In the genomic region with DNA sequence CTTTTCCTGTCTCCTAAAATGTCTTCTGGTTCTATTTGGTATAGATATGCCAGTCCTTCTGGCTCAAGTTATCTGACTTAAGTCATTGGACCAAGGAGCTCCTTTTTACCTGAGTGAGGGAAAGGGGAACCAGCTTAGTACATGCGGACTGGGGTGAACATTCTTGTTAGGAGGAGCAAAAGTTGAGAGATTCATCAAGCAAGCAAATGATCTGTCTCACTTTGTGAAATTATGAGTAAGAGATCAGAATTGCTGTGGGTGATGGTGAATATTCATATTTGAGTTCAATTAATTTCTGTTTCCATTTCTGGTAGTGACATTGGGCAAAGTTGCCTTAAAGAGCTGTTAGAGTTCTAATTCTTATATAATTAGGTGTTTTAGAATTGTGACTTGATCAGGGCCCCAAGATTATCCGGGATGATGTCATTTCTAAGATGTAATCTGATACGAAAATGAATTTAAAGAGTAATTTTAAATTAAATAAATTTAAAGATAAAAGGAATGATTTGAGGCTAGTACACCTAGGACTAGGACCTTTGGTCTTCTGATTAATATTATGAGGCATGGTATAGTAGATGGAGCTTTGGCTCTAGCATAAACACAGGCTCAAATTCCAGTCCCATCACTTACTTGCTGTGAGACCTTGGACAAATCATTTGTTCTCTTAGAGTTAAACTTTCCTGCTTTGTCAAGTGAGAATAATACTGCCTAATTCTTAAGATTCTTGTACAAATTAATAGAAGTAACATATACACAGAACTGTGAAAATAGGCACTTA, we compare ENCODE assay signal across 25 cellular contexts.
DNase-seq lines count a peak whose midpoint lies in the region; ATAC-seq, FAIRE-seq and TF ChIP-seq lines count a peak whose summit lies in the region.
"Had no signal": no experiment of that assay in that cellular context is flagged by ENCODE, and none has a peak within 500 bp of the region (broad histone marks: within the 10 kb centered on the region; RNA-seq: fewer than 3 reads in every experiment).

No MANE protein-coding gene starts in this region.

- H3K27ac Mint-ChIP-seq in activated CD4-positive, alpha-beta T cell treated with anti-CD3 and anti-CD28 coated beads for 36 hours = peak overlapping the region; percentile 70
- peak overlapping the region in 1 of 2 donors; percentile 14 for H3K27ac Mint-ChIP-seq in activated naive CD4-positive, alpha-beta T cell treated with anti-CD3 and anti-CD28 coated beads, Interleukin-2, amount 50 U/mL, for 72 hours
- H3K27ac Mint-ChIP-seq in activated T-helper 1 cell treated with anti-CD3 and anti-CD28 coated beads, Interleukin-12 subunit alpha, Interleukin-12 subunit beta, Interleukin-2, Interleukin-4 antibody, amounts not matched to agents 30 ng/mL and 10 ng/mL and 1 ng/mL, durations not matched to agents 14 hours and 24 hours and 36 hours = peak overlapping the region; percentile 48
- H3K27ac Mint-ChIP-seq in endothelial cell (ENCODE audit: unreplicated experiment) = no peak overlapping the region
- H3K27ac Mint-ChIP-seq: CD8-positive, alpha-beta T cell had no signal

- CTCF ChIA-PET in activated CD4-positive, alpha-beta T cell treated with anti-CD3 and anti-CD28 coated beads for 36 hours (lab: Charles Lee) = interaction anchor here (0.5 to 5.8 kb wide), 6 partner anchors 14 to 273 kb away, joined by 3 to 41 read pairs (median 4); no protein-coding TSS in a partner anchor

- POLR2A ChIA-PET in activated CD4-positive, alpha-beta T cell treated with anti-CD3 and anti-CD28 coated beads for 36 hours (lab: Charles Lee) = no interaction called here

- FAIRE-seq in small intestine (lab: Jason Lieb, UNC) = no peak
- FAIRE-seq: G401.6, GM12892 had no signal

- H3K4me3 ChIP-seq in small intestine (ENCODE audit: low read depth in 1 of 2, low read length in 2 of 2) = no peak overlapping the region
- H3K4me3 ChIP-seq: BLaER1 treated with 17β-estradiol and CSF1 and Interleukin-3, amounts not matched to agents 10 nM and 100 nM; GM23248; Peyer's patch had no signal

- no peaks in the 10 kb centered on the region for H3K27me3 Mint-ChIP-seq in activated CD4-positive, alpha-beta T cell treated with anti-CD3 and anti-CD28 coated beads for 36 hours
- no peaks in the 10 kb centered on the region for H3K27me3 Mint-ChIP-seq in activated T-helper 1 cell treated with anti-CD3 and anti-CD28 coated beads, Interleukin-12 subunit alpha, Interleukin-12 subunit beta, Interleukin-2, Interleukin-4 antibody, amounts not matched to agents 30 ng/mL and 10 ng/mL and 1 ng/mL, durations not matched to agents 14 hours and 24 hours and 36 hours (ENCODE audit: insufficient read depth)
- H3K27me3 Mint-ChIP-seq in endothelial cell (ENCODE audit: unreplicated experiment) = no peaks in the 10 kb centered on the region

- H3K27ac ChIP-seq in small intestine (ENCODE audit: low read depth in 1 of 2, low read length in 1 of 2) = peak overlapping the region in 1 of 2 donors; percentile 11
- H3K27ac ChIP-seq: BLaER1 treated with 17β-estradiol and CSF1 and Interleukin-3, amounts not matched to agents 10 nM and 100 nM; GM23248; HL-60; Peyer's patch had no signal

- ATAC-seq in activated CD4-positive, alpha-beta T cell treated with anti-CD3 and anti-CD28 coated beads for 36 hours = peak; percentile 68
- ATAC-seq in activated naive CD4-positive, alpha-beta T cell treated with anti-CD3 and anti-CD28 coated beads, Interleukin-2, amount 50 U/mL, for 72 hours = peak; percentile 38 to 74
- ATAC-seq: CD8-positive, alpha-beta T cell had no signal

- H3K9me3 Mint-ChIP-seq in activated CD4-positive, alpha-beta T cell treated with anti-CD3 and anti-CD28 coated beads for 36 hours (ENCODE audit: low read depth) = no peaks in the 10 kb centered on the region
- no peaks in the 10 kb centered on the region for H3K9me3 Mint-ChIP-seq in activated naive CD4-positive, alpha-beta T cell treated with anti-CD3 and anti-CD28 coated beads, Interleukin-2, amount 50 U/mL, for 72 hours
- H3K9me3 Mint-ChIP-seq in activated T-helper 1 cell treated with anti-CD3 and anti-CD28 coated beads, Interleukin-12 subunit alpha, Interleukin-12 subunit beta, Interleukin-2, Interleukin-4 antibody, amounts not matched to agents 30 ng/mL and 10 ng/mL and 1 ng/mL, durations not matched to agents 14 hours and 24 hours and 36 hours = no peaks in the 10 kb centered on the region
- H3K9me3 Mint-ChIP-seq in endothelial cell (ENCODE audit: unreplicated experiment) = no peaks in the 10 kb centered on the region
- H3K9me3 Mint-ChIP-seq: CD8-positive, alpha-beta T cell had no signal

- WGBS in small intestine, 3 donors = 49 to 75% (median 66%) methylated on average over 3 of the region's 3 CpGs

- DNase-seq in activated CD4-positive, alpha-beta T cell treated with anti-CD3 and anti-CD28 coated beads for 36 hours = no peak
- DNase-seq in activated CD4-positive, alpha-beta T cell treated with anti-CD3 and anti-CD28 coated beads for 1 hour = no peak
- DNase-seq in activated naive CD4-positive, alpha-beta T cell treated with anti-CD3 and anti-CD28 coated beads, Interleukin-2, amount 50 U/mL, for 72 hours (ENCODE audit: low spot score in 2 of 2) = peak in 1 of 2 donors; percentile 13
- no peak for DNase-seq in activated naive CD4-positive, alpha-beta T cell treated with anti-CD3 and anti-CD28 coated beads, Interleukin-2, amount 50 U/mL, for 16 hours
- DNase-seq in activated T-helper 1 cell treated with anti-CD3 and anti-CD28 coated beads, Interleukin-12 subunit alpha, Interleukin-12 subunit beta, Interleukin-2, Interleukin-4 antibody, amounts not matched to agents 30 ng/mL and 10 ng/mL and 1 ng/mL, durations not matched to agents 14 hours and 24 hours and 36 hours (ENCODE audit: low spot score) = no peak
- DNase-seq in small intestine (peak; percentile 65), endothelial cell (ENCODE audit: low spot score) (no peak), NCI-H82 treated with DMSO at 0.1 percent for 48 hours (lab: John Stamatoyannopoulos, UW; ENCODE audit: unreplicated experiment) (no peak)
- DNase-seq: 8988T; CD8-positive, alpha-beta T cell; DMS153; GM23248; HCEC 1CT; KG1; NCI-H1092; NCI-H1436; NCI-H187 treated with DMSO at 0.1 percent for 48 hours; NCI-H2107; NCI-H446 treated with DMSO at 0.1 percent for 48 hours; NK-92 treated with Interleukin-12 subunit alpha and Interleukin-12 subunit beta, amount 100 ng/mL, for 24 hours; Peyer's patch had no signal

- peaks cover 0 to 3% of the 10 kb centered on the region in 2 donors for H3K4me1 ChIP-seq in small intestine (ENCODE audit: control insufficient read depth in 2 of 2, insufficient read depth in 1 of 2, low read depth in 1 of 2, low read length in 1 of 2)

- H3K36me3 Mint-ChIP-seq in activated CD4-positive, alpha-beta T cell treated with anti-CD3 and anti-CD28 coated beads for 36 hours (ENCODE audit: low read depth) = no peaks in the 10 kb centered on the region
- H3K36me3 Mint-ChIP-seq in activated naive CD4-positive, alpha-beta T cell treated with anti-CD3 and anti-CD28 coated beads, Interleukin-2, amount 50 U/mL, for 72 hours = peaks cover 0 to 6% of the 10 kb centered on the region in 2 donors
- H3K36me3 Mint-ChIP-seq in activated T-helper 1 cell treated with anti-CD3 and anti-CD28 coated beads, Interleukin-12 subunit alpha, Interleukin-12 subunit beta, Interleukin-2, Interleukin-4 antibody, amounts not matched to agents 30 ng/mL and 10 ng/mL and 1 ng/mL, durations not matched to agents 14 hours and 24 hours and 36 hours (ENCODE audit: low read depth) = no peaks in the 10 kb centered on the region
- H3K36me3 Mint-ChIP-seq in endothelial cell (ENCODE audit: low read depth, unreplicated experiment) = no peaks in the 10 kb centered on the region

- H3K27me3 ChIP-seq in small intestine (ENCODE audit: control insufficient read depth in 2 of 2, insufficient read depth in 2 of 2, low read length in 2 of 2) = no peaks in the 10 kb centered on the region
- H3K27me3 ChIP-seq: BLaER1 treated with 17β-estradiol and CSF1 and Interleukin-3, amounts not matched to agents 10 nM and 100 nM; Peyer's patch had no signal

- H3K4me1 Mint-ChIP-seq in activated CD4-positive, alpha-beta T cell treated with anti-CD3 and anti-CD28 coated beads for 36 hours = peaks cover 38% of the 10 kb centered on the region
- H3K4me1 Mint-ChIP-seq in activated T-helper 1 cell treated with anti-CD3 and anti-CD28 coated beads, Interleukin-12 subunit alpha, Interleukin-12 subunit beta, Interleukin-2, Interleukin-4 antibody, amounts not matched to agents 30 ng/mL and 10 ng/mL and 1 ng/mL, durations not matched to agents 14 hours and 24 hours and 36 hours (ENCODE audit: low read depth) = peaks cover 65% of the 10 kb centered on the region
- H3K4me1 Mint-ChIP-seq in endothelial cell (ENCODE audit: unreplicated experiment) = peaks cover 10% of the 10 kb centered on the region

- H3K9me3 ChIP-seq in small intestine (ENCODE audit: control insufficient read depth, low read depth) = no peaks in the 10 kb centered on the region
- H3K9me3 ChIP-seq: BLaER1 treated with 17β-estradiol and CSF1 and Interleukin-3, amounts not matched to agents 10 nM and 100 nM; Peyer's patch had no signal

- no peaks in the 10 kb centered on the region for H3K36me3 ChIP-seq in small intestine (ENCODE audit: control insufficient read depth in 2 of 2, insufficient read depth in 2 of 2, low read length in 2 of 2)
- H3K36me3 ChIP-seq: BLaER1 treated with 17β-estradiol and CSF1 and Interleukin-3, amounts not matched to agents 10 nM and 100 nM; Peyer's patch had no signal

- intact Hi-C loops in activated CD4-positive, alpha-beta T cell treated with anti-CD3 and anti-CD28 coated beads for 36 hours (cut with DNase I, micrococcal nuclease) = loop anchor here in 1 of 2 experiments (2.0 kb wide), 1 partner anchor 155 kb away; no protein-coding TSS in a partner anchor
- intact Hi-C loops in activated T-helper 1 cell treated with anti-CD3 and anti-CD28 coated beads, Interleukin-12 subunit alpha, Interleukin-12 subunit beta, Interleukin-2, Interleukin-4 antibody, amounts not matched to agents 30 ng/mL and 10 ng/mL and 1 ng/mL, durations not matched to agents 14 hours and 24 hours and 36 hours (cut with micrococcal nuclease) = no loop called here

- TF ChIP-seq CTCF in endothelial cell (IDR thresholded peaks at IDR 0.05; ENCODE audit: unreplicated experiment) = no peak

- H3K4me3 Mint-ChIP-seq in activated CD4-positive, alpha-beta T cell treated with anti-CD3 and anti-CD28 coated beads for 36 hours = no peak overlapping the region
- no peak overlapping the region for H3K4me3 Mint-ChIP-seq in activated T-helper 1 cell treated with anti-CD3 and anti-CD28 coated beads, Interleukin-12 subunit alpha, Interleukin-12 subunit beta, Interleukin-2, Interleukin-4 antibody, amounts not matched to agents 30 ng/mL and 10 ng/mL and 1 ng/mL, durations not matched to agents 14 hours and 24 hours and 36 hours
- no peak overlapping the region for H3K4me3 Mint-ChIP-seq in endothelial cell (ENCODE audit: unreplicated experiment)
- H3K4me3 Mint-ChIP-seq: CD8-positive, alpha-beta T cell had no signal
